In the genomic region with DNA sequence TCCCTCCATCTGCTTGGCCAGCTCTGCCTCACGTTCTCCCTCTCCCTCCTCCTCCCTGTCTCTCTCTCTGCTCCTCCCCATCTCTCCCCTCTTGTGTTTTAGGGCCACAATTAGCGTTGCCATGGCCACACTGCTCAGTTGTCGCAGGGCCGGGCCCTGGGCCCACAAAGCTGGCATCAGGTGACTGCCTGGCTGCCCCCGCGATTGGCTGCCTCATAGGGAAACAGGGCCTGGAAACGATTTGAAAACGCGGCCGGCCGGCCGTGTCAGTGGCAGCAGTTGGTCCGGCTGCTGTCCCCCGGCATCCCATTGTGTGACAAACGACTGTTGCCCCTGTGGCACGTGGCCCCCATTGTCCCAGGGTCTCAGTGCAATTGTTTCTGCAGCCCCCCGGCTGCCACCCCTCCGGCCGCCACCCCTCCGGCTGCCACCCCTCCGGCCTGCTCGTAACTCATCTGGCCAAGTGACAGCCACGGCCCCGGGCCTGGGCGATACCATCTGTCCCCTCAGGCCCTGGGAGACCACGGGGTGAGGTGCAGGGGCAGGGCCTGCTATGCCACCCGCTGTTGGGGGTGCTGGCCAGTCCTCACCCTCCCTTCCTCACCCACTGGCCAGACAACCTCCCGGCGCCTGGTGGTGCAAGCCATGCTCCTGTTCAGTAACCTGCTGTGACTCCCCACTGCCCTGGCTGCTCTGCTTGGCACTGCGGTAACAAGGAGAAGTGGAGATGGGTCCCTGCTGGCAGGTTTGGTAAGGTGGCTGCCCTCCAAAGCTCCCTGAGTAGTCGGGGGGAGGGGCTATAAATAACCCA, we compare ENCODE assay signal across 9 cellular contexts. TPM values are rescaled to one million over a fixed set of nuclear protein-coding genes. Genes with fewer than 3 reads are reported as not detected.
DNase-seq lines count a peak whose midpoint lies in the region; ATAC-seq and FAIRE-seq lines count a peak whose summit lies in the region.
"Had no signal": no experiment of that assay in that cellular context is flagged by ENCODE, and none has a peak within 500 bp of the region (broad histone marks: within the 10 kb centered on the region; RNA-seq: fewer than 3 reads in every experiment).

No MANE protein-coding gene starts in this region.

- peaks cover 19% of the 10 kb centered on the region for H3K27me3 Mint-ChIP-seq in activated naive CD4-positive, alpha-beta T cell treated with anti-CD3 and anti-CD28 coated beads for 36 hours (ENCODE audit: low read depth)

- no peak for DNase-seq in Right ventricle myocardium inferior (ENCODE audit: missing footprints)
- no peak for DNase-seq in cardiac septum (ENCODE audit: low spot score)
- DNase-seq in anterior cingulate cortex (lab: John Stamatoyannopoulos, UW): peak; percentile 17 to 94 (median 82)
- peak; percentile 29 for DNase-seq in small intestine
- no peak for DNase-seq in activated naive CD4-positive, alpha-beta T cell treated with anti-CD3 and anti-CD28 coated beads for 36 hours
- DNase-seq: CD4-positive, CD25-positive, alpha-beta regulatory T cell had no signal

- intact Hi-C loops in Right ventricle myocardium inferior (cut with DNase I): no loop called here
- intact Hi-C loops in cardiac septum (cut with DNase I): no loop called here
- intact Hi-C loops in activated naive CD4-positive, alpha-beta T cell treated with anti-CD3 and anti-CD28 coated beads for 36 hours (cut with micrococcal nuclease): no loop called here

- no peak overlapping the region for H3K27ac Mint-ChIP-seq in activated naive CD4-positive, alpha-beta T cell treated with anti-CD3 and anti-CD28 coated beads for 36 hours
- H3K27ac Mint-ChIP-seq: CD4-positive, CD25-positive, alpha-beta regulatory T cell had no signal

- no peaks in the 10 kb centered on the region for H3K9me3 Mint-ChIP-seq in activated naive CD4-positive, alpha-beta T cell treated with anti-CD3 and anti-CD28 coated beads for 36 hours

- H3K4me3 ChIP-seq in iPS-18a (ENCODE audit: low read length) (peak overlapping the region; percentile 12), small intestine (ENCODE audit: low read depth in 1 of 2, low read length in 2 of 2) (no peak overlapping the region)

- H3K36me3 Mint-ChIP-seq in activated naive CD4-positive, alpha-beta T cell treated with anti-CD3 and anti-CD28 coated beads for 36 hours (ENCODE audit: low read depth): no peaks in the 10 kb centered on the region
- H3K36me3 Mint-ChIP-seq: CD4-positive, CD25-positive, alpha-beta regulatory T cell had no signal

- ATAC-seq in Right ventricle myocardium inferior: peak; percentile 94
- ATAC-seq in GM19324 (IDR thresholded peaks at IDR 0.05; ENCODE audit: low FRiP score, unreplicated experiment): no peak
- ATAC-seq in HG02763 (IDR thresholded peaks at IDR 0.05; ENCODE audit: unreplicated experiment): no peak

- WGBS in small intestine, 3 donors: 6 to 15% (median 11%) methylated on average over 26 to 31 of the region's 31 CpGs

- no peak overlapping the region for H3K4me3 Mint-ChIP-seq in activated naive CD4-positive, alpha-beta T cell treated with anti-CD3 and anti-CD28 coated beads for 36 hours
- H3K4me3 Mint-ChIP-seq: CD4-positive, CD25-positive, alpha-beta regulatory T cell had no signal

- no peaks in the 10 kb centered on the region for H3K4me1 Mint-ChIP-seq in activated naive CD4-positive, alpha-beta T cell treated with anti-CD3 and anti-CD28 coated beads for 36 hours (ENCODE audit: low read depth)
- H3K4me1 Mint-ChIP-seq: CD4-positive, CD25-positive, alpha-beta regulatory T cell had no signal

- peaks cover 6% of the 10 kb centered on the region for H3K4me1 ChIP-seq in iPS-18a (ENCODE audit: control insufficient read depth, low read depth, low read length)
- H3K4me1 ChIP-seq in small intestine (ENCODE audit: control insufficient read depth in 2 of 2, insufficient read depth in 1 of 2, low read depth in 1 of 2, low read length in 1 of 2): no peaks in the 10 kb centered on the region

- H3K36me3 ChIP-seq in iPS-18a (ENCODE audit: control insufficient read depth, low read depth, low read length) (no peaks in the 10 kb centered on the region), small intestine (ENCODE audit: control insufficient read depth in 2 of 2, insufficient read depth in 2 of 2, low read length in 2 of 2) (no peaks in the 10 kb centered on the region)

- CTCF ChIA-PET in activated naive CD4-positive, alpha-beta T cell treated with anti-CD3 and anti-CD28 coated beads for 36 hours (lab: Charles Lee): interaction anchor here (0.9 kb wide), 1 partner anchor 14 kb away, joined by 3 read pairs; no protein-coding TSS in a partner anchor

- no peaks in the 10 kb centered on the region for H3K27me3 ChIP-seq in iPS-18a (ENCODE audit: control insufficient read depth, insufficient read depth, low read length)
- peaks cover 0 to 9% of the 10 kb centered on the region in 2 donors for H3K27me3 ChIP-seq in small intestine (ENCODE audit: control insufficient read depth in 2 of 2, insufficient read depth in 2 of 2, low read length in 2 of 2)

- H3K27ac ChIP-seq in iPS-18a (ENCODE audit: low read length) (no peak overlapping the region), small intestine (ENCODE audit: low read depth in 1 of 2, low read length in 1 of 2) (no peak overlapping the region)

- H3K9me3 ChIP-seq in iPS-18a (ENCODE audit: control insufficient read depth, low read depth, low read length) (no peaks in the 10 kb centered on the region), small intestine (ENCODE audit: control insufficient read depth, low read depth) (no peaks in the 10 kb centered on the region)

- H3K9ac ChIP-seq in iPS-18a (ENCODE audit: low read length): peak overlapping the region; percentile 39

- no peak for FAIRE-seq in small intestine (lab: Jason Lieb, UNC)

RNA-seq across cellular contexts. Expression of a gene that starts 17.3 kb away (rescaled TPM):
- not detected for total RNA-seq in Right ventricle myocardium inferior
- total RNA-seq in cardiac septum: not detected
- polyA plus RNA-seq in small intestine: not detected
- total RNA-seq in activated naive CD4-positive, alpha-beta T cell treated with anti-CD3 and anti-CD28 coated beads for 36 hours: not detected
- total RNA-seq: CD4-positive, CD25-positive, alpha-beta regulatory T cell had no signal

RNA-seq across cellular contexts. Expression of a gene that starts 56.0 kb away (rescaled TPM):
- 0.16 TPM for total RNA-seq in Right ventricle myocardium inferior
- total RNA-seq in cardiac septum: not detected
- polyA plus RNA-seq in small intestine: not detected
- total RNA-seq in activated naive CD4-positive, alpha-beta T cell treated with anti-CD3 and anti-CD28 coated beads for 36 hours: not detected
- total RNA-seq: CD4-positive, CD25-positive, alpha-beta regulatory T cell had no signal

Comparison
In these comparisons a context has a peak if more than half of its experiments do, and no peak if none do; other contexts are left out.
1. DNase-seq: peak in anterior cingulate cortex (58 of 58) and small intestine (single experiment); none in Right ventricle myocardium inferior (single experiment), cardiac septum (single experiment) and activated naive CD4-positive, alpha-beta T cell treated with anti-CD3 and anti-CD28 coated beads for 36 hours (single experiment).